In genomic region chr1:210025870-210026269, GRCh38 we compare ENCODE assay signal across 1 cellular context.
TF ChIP-seq lines count a peak whose summit lies in the region.

No MANE protein-coding gene starts in this region.

TF ChIP-seq in neural cell, 6 proteins besides CTCF, POLR2A, EP300 and RAD21 (continued from another document):
- no peak for TF ChIP-seq REST (IDR thresholded peaks at IDR 0.05; ENCODE audit: borderline replicate concordance)
TF ChIP-seq in neural cell: peak in this region for 1.
